8 cellular contexts compared by ENCODE assay signal in genomic region chr15:40593588-40594428, GRCh38. TPM values are rescaled to one million over a fixed set of nuclear protein-coding genes. Genes with fewer than 3 reads are reported as not detected.
DNase-seq lines count a peak whose midpoint lies in the region; ATAC-seq, FAIRE-seq and TF ChIP-seq lines count a peak whose summit lies in the region.

Gene KNL1 (plus strand): TSS chr15:40594249. CDS start chr15:40602932, 8,683 bp downstream.

- peak; percentile 87 for FAIRE-seq in GM18507 (lab: Jason Lieb, UNC)

- intact Hi-C loops in vagina (cut with DNase I) = no loop called here

- no peaks in the 10 kb centered on the region for H3K36me3 ChIP-seq in vagina

- DNase-seq in GM18507 (ENCODE audit: extremely low spot score, insufficient read length, low read depth) (peak; percentile 69), NCI-H2081 (lab: John Stamatoyannopoulos, UW) (peak; percentile 93 to 95), T-helper 9 cell (peak; percentile 80), astrocyte of the cerebellum (ENCODE audit: low read depth) (peak; percentile 94), hepatic stellate cell (ENCODE audit: low spot score) (peak; percentile 84), putamen (ENCODE audit: low spot score) (peak; percentile 97), vagina (ENCODE audit: extremely low spot score in 2 of 2) (peak; percentile 96 to 97)

- H3K9me3 ChIP-seq in vagina = no peaks in the 10 kb centered on the region

- ATAC-seq in HG03025 (IDR thresholded peaks at IDR 0.05; ENCODE audit: low FRiP score, unreplicated experiment) = peak; percentile 76

- H3K27ac ChIP-seq in vagina = peak within 1 kb of the TSS; percentile 86

- TF ChIP-seq CTCF in astrocyte of the cerebellum (IDR thresholded peaks at IDR 0.05; ENCODE audit: low read depth, low read length, missing control alignments) (no peak), vagina (IDR thresholded peaks at IDR 0.05) (no peak)

- TF ChIP-seq POLR2A in vagina (IDR thresholded peaks at IDR 0.05) = no peak

- in situ Hi-C loops in astrocyte of the cerebellum (cut with HindIII; ENCODE audit: low sequenced_read_pairs) = no loop called here

- H3K4me3 ChIP-seq in astrocyte of the cerebellum (ENCODE audit: low read depth, low read length) (peak within 1 kb of the TSS; percentile 83), vagina (peak within 1 kb of the TSS; percentile 47 to 55)

- peaks cover 5% of the 10 kb centered on the region for H3K4me1 ChIP-seq in vagina

- H3K27me3 ChIP-seq in vagina = no peaks in the 10 kb centered on the region

RNA-seq across cellular contexts. Expression of gene KNL1, which starts in this region (rescaled TPM):
- 3.4 TPM for total RNA-seq in vagina

Comparison
In these comparisons a context has a peak if more than half of its experiments do, and no peak if none do; other contexts are left out.
1. Peak in every context shown above with its lines: DNase-seq, ATAC-seq, H3K4me3 ChIP-seq and H3K27ac ChIP-seq.